Comparison of ENCODE assay signal across 15 cellular contexts in genomic region chr17:18005496-18005895, GRCh38. TPM values are rescaled to one million over a fixed set of nuclear protein-coding genes. Genes with fewer than 3 reads are reported as not detected.
DNase-seq lines count a peak whose midpoint lies in the region; ATAC-seq and TF ChIP-seq lines count a peak whose summit lies in the region.
"Had no signal": no experiment of that assay in that cellular context is flagged by ENCODE, and none has a peak within 500 bp of the region (broad histone marks: within the 10 kb centered on the region; RNA-seq: fewer than 3 reads in every experiment).

No MANE protein-coding gene starts in this region.

- no peak overlapping the region for H3K27ac ChIP-seq in CD8-positive, alpha-beta T cell (ENCODE audit: low read depth, low read length)
- no peak overlapping the region for H3K27ac ChIP-seq in foreskin keratinocyte
- H3K27ac ChIP-seq in gastrocnemius medialis = peak overlapping the region; percentile 59 to 73 (median 66)

- no peak for ATAC-seq in CD8-positive, alpha-beta T cell
- ATAC-seq in foreskin keratinocyte = peak; percentile 25
- peak in 1 of 2 donors; percentile 22 for ATAC-seq in gastrocnemius medialis
- ATAC-seq in HG03280 (IDR thresholded peaks at IDR 0.05; ENCODE audit: unreplicated experiment) = no peak

- H3K4me3 ChIP-seq in CD8-positive, alpha-beta T cell (ENCODE audit: low read depth, low read length) = no peak overlapping the region
- H3K4me3 ChIP-seq in gastrocnemius medialis = no peak overlapping the region

- CTCF ChIA-PET in CD8-positive, alpha-beta T cell (lab: Charles Lee) = no interaction called here

- H3K4me3 Mint-ChIP-seq in CD8-positive, alpha-beta T cell = no peak overlapping the region
- H3K4me3 Mint-ChIP-seq: CD4-positive, CD25-positive, alpha-beta regulatory T cell had no signal

- TF ChIP-seq CTCF in CD8-positive, alpha-beta T cell (IDR thresholded peaks at IDR 0.05) = no peak
- TF ChIP-seq CTCF in foreskin keratinocyte (conservative IDR thresholded peaks at IDR 0.05) (no peak), gastrocnemius medialis (IDR thresholded peaks at IDR 0.05 in 4 of 5, conservative IDR thresholded peaks at IDR 0.05 in 1 of 5) (no peak)

- no peaks in the 10 kb centered on the region for H3K9me3 ChIP-seq in CD8-positive, alpha-beta T cell (ENCODE audit: low read length)
- H3K9me3 ChIP-seq in gastrocnemius medialis = no peaks in the 10 kb centered on the region

- H3K27ac Mint-ChIP-seq in CD8-positive, alpha-beta T cell = peak overlapping the region; percentile 25

- POLR2A ChIA-PET in CD8-positive, alpha-beta T cell (lab: Charles Lee) = no interaction called here

- H3K4me1 ChIP-seq in CD8-positive, alpha-beta T cell (ENCODE audit: insufficient read depth, low read length) = no peaks in the 10 kb centered on the region
- H3K4me1 ChIP-seq in foreskin keratinocyte (peaks cover 13% of the 10 kb centered on the region), gastrocnemius medialis (peaks cover 6 to 7% of the 10 kb centered on the region in 2 donors)

- in situ Hi-C loops in gastrocnemius medialis (cut with MboI; ENCODE audit: low sequenced_read_pairs in 4 of 4) = no loop called here

- no peaks in the 10 kb centered on the region for H3K36me3 ChIP-seq in CD8-positive, alpha-beta T cell (ENCODE audit: insufficient read depth, low read length)
- no peaks in the 10 kb centered on the region for H3K36me3 ChIP-seq in gastrocnemius medialis

- DNase-seq in CD8-positive, alpha-beta T cell = no peak
- peak; percentile 40 for DNase-seq in M059J (ENCODE audit: low read depth)
- no peak for DNase-seq in foreskin keratinocyte
- DNase-seq in gastrocnemius medialis = no peak
- DNase-seq in DMS79 treated with DMSO at 0.1 percent for 48 hours (lab: John Stamatoyannopoulos, UW) = no peak
- no peak for DNase-seq in NCI-H187 (lab: John Stamatoyannopoulos, UW)
- DNase-seq: ACHN; CD4-positive, CD25-positive, alpha-beta regulatory T cell; MM.1S; NCI-H1092 treated with DMSO at 0.1 percent for 48 hours; NCI-H446 treated with DMSO at 0.1 percent for 48 hours; NK-92 treated with Interleukin-12 subunit alpha and Interleukin-12 subunit beta, amount 100 ng/mL, for 24 hours; RPMI8226; SIG-M5 had no signal

- H3K36me3 Mint-ChIP-seq in CD8-positive, alpha-beta T cell = peaks cover 33% of the 10 kb centered on the region

- H3K4me1 Mint-ChIP-seq in CD8-positive, alpha-beta T cell (ENCODE audit: low read depth) = no peaks in the 10 kb centered on the region

- no peaks in the 10 kb centered on the region for H3K27me3 ChIP-seq in CD8-positive, alpha-beta T cell (ENCODE audit: insufficient read depth, low read length)
- H3K27me3 ChIP-seq in foreskin keratinocyte = no peaks in the 10 kb centered on the region
- no peaks in the 10 kb centered on the region for H3K27me3 ChIP-seq in gastrocnemius medialis

- intact Hi-C loops in CD8-positive, alpha-beta T cell (cut with DNase I, micrococcal nuclease) = no loop called here
- intact Hi-C loops in gastrocnemius medialis (cut with DNase I; ENCODE audit: low total_unique reads) = no loop called here

- H3K27me3 Mint-ChIP-seq in CD8-positive, alpha-beta T cell (ENCODE audit: low read depth) = no peaks in the 10 kb centered on the region
- H3K27me3 Mint-ChIP-seq: CD4-positive, CD25-positive, alpha-beta regulatory T cell had no signal

- H3K9me3 Mint-ChIP-seq in CD8-positive, alpha-beta T cell = no peaks in the 10 kb centered on the region
- H3K9me3 Mint-ChIP-seq: CD4-positive, CD25-positive, alpha-beta regulatory T cell had no signal

- no peak for TF ChIP-seq POLR2A in gastrocnemius medialis (IDR thresholded peaks at IDR 0.05)

RNA-seq across cellular contexts. Expression of gene DRC3, which starts 32.8 kb away (rescaled TPM):
- total RNA-seq in CD8-positive, alpha-beta T cell = under 1 TPM; 0.61 to 0.90 TPM
- 0.12 and 0.69 TPM in 2 replicates for total RNA-seq in M059J (2014; rRNA removed; shearing (Covaris generic))
- 0.42 and 0.54 TPM in 2 replicates for total RNA-seq in foreskin keratinocyte
- 0.13 and 0.28 TPM in 2 replicates for polyA plus RNA-seq in foreskin keratinocyte
- under 1 TPM; 0.05 to 0.81 (median 0.28) TPM for total RNA-seq in gastrocnemius medialis
- total RNA-seq: CD4-positive, CD25-positive, alpha-beta regulatory T cell had no signal
- polyA plus RNA-seq: CD4-positive, CD25-positive, alpha-beta regulatory T cell had no signal

RNA-seq across cellular contexts. Expression of gene TOM1L2, which starts 33.3 kb away (rescaled TPM):
- 10 to 100 TPM; 15.4 to 20.9 TPM for total RNA-seq in CD8-positive, alpha-beta T cell
- 27.7 and 38.3 TPM in 2 replicates for total RNA-seq in M059J (2014; rRNA removed; shearing (Covaris generic))
- 28.2 and 32.3 TPM in 2 replicates for total RNA-seq in foreskin keratinocyte
- polyA plus RNA-seq in foreskin keratinocyte = 14.2 and 14.4 TPM in 2 replicates
- total RNA-seq in gastrocnemius medialis = 10 to 100 TPM; 55.7 to 97.1 (median 73.3) TPM

RNA-seq across cellular contexts. Expression of gene ATPAF2, which starts 33.5 kb away (rescaled TPM):
- total RNA-seq in CD8-positive, alpha-beta T cell = 10 to 100 TPM; 16.8 to 24.5 TPM
- 12.3 and 14.4 TPM in 2 replicates for total RNA-seq in M059J (2014; rRNA removed; shearing (Covaris generic))
- 26.5 and 30.4 TPM in 2 replicates for total RNA-seq in foreskin keratinocyte
- polyA plus RNA-seq in foreskin keratinocyte = 38.5 and 39.7 TPM in 2 replicates
- 10 to 100 TPM; 12.6 to 19.9 (median 16.2) TPM for total RNA-seq in gastrocnemius medialis

RNA-seq across cellular contexts. Expression of gene GID4, which starts 33.7 kb away (rescaled TPM):
- 1 to 10 TPM; 2.7 to 5.0 TPM for total RNA-seq in CD8-positive, alpha-beta T cell
- 5.9 and 8.2 TPM in 2 replicates for total RNA-seq in M059J (2014; rRNA removed; shearing (Covaris generic))
- 11.7 and 13.4 TPM in 2 replicates for total RNA-seq in foreskin keratinocyte
- polyA plus RNA-seq in foreskin keratinocyte = 7.0 and 8.1 TPM in 2 replicates
- total RNA-seq in gastrocnemius medialis = 10 to 100 TPM; 40.1 to 46.4 (median 41.4) TPM

Comparison
In these comparisons a context has a peak if more than half of its experiments do, and no peak if none do; other contexts are left out.
1. H3K27ac ChIP-seq: peak in gastrocnemius medialis (4 of 4); none in CD8-positive, alpha-beta T cell (single experiment) and foreskin keratinocyte (single experiment).